ENCODE assay signal across 8 cellular contexts in the genomic region with DNA sequence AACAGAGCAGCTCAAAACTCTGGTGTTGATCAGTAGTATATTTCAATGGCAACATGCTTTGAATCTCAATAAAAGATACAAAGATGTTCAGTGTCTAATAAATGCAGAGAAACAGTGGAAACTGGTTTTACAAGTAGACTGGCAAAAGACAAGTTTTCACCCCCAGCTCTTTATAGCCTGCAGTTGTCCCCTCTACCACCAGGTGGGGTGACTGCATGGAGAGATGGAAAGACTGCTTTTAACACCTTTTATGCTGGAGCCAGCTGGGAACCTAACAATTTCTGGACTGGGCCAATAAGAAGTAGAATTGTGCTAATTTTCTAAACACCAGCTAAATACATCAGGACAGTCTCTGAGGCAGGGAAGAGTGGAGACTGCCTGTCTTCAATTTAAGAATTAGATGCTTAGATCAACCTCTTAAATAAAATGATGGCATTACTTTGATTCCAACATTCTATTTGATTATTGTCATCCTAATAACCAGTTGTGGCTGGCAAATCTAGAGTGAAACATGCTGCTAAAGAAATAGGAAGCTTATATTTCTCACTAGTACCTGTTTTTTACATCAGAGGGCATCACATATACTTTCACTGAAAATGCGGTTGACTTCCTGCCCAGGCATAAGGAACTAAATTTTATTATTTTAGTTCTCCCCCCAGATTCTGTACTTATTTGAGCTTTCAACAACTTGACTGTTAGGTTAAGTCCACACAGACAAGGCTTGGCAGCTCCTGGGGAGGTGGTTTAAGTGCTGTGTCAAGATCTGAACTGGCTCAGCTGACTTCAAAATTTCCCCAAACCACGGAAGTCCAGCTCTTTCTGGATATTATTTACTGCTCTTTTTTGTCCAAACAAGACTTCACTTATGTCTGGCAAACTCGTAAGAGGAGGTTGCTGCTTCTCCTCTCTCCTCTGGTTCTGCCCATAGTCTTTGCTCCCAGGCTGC.
DNase-seq lines count a peak whose midpoint lies in the region; ATAC-seq and TF ChIP-seq lines count a peak whose summit lies in the region.

No MANE protein-coding gene starts in this region.

- H3K36me3 Mint-ChIP-seq in CD14-positive monocyte, result no peaks in the 10 kb centered on the region

- TF ChIP-seq CTCF in CD14-positive monocyte (IDR thresholded peaks at IDR 0.05) (peak; percentile 76), OCI-LY7 (conservative IDR thresholded peaks at IDR 0.05; ENCODE audit: low read length) (peak; percentile 80)

- H3K4me1 ChIP-seq in OCI-LY7 (ENCODE audit: insufficient read depth, low read length, poor library complexity, severe bottlenecking), result no peaks in the 10 kb centered on the region

- no peak overlapping the region for H3K27ac Mint-ChIP-seq in CD14-positive monocyte

- no peak overlapping the region for H3K4me3 Mint-ChIP-seq in CD14-positive monocyte

- no peaks in the 10 kb centered on the region for H3K36me3 ChIP-seq in OCI-LY7 (ENCODE audit: insufficient read depth, low read length)

- H3K27me3 Mint-ChIP-seq in CD14-positive monocyte (ENCODE audit: low read depth in 3 of 3), result peaks cover 0 to 2% (median 1%) of the 10 kb centered on the region in 3 donors

- CTCF ChIA-PET in OCI-LY7 (lab: Charles Lee; ENCODE audit: unreplicated experiment), result interaction anchor here (0.6 to 1.6 kb wide), 4 partner anchors 39 to 69 kb away, joined by 3 to 8 read pairs (median 4); no protein-coding TSS in a partner anchor

- H4K20me1 ChIP-seq in OCI-LY7 (ENCODE audit: insufficient read depth, low read length), result no peaks in the 10 kb centered on the region

- ATAC-seq in GM18517 (IDR thresholded peaks at IDR 0.05; ENCODE audit: unreplicated experiment), result peak; percentile 67
- ATAC-seq in left ventricle myocardium superior, result peak; percentile 61
- peak; percentile 75 for ATAC-seq in sciatic nerve

- DNase-seq in CD14-positive monocyte (ENCODE audit: low spot score) (no peak), HS-27A (ENCODE audit: low read depth) (peak; percentile 26), OCI-LY7 (ENCODE audit: low spot score) (peak; percentile 43), amniotic stem cell (lab: John Stamatoyannopoulos, UW) (peak; percentile 37), left ventricle myocardium superior (peak; percentile 47), sciatic nerve (ENCODE audit: low spot score) (peak; percentile 80), T1000 (lab: John Stamatoyannopoulos, UW) (no peak)

- POLR2A ChIA-PET in OCI-LY7 (lab: Charles Lee), result interaction anchor here (0.6 to 1.5 kb wide), 6 partner anchors 9 to 130 kb away, joined by 3 to 5 read pairs (median 3); no protein-coding TSS in a partner anchor

- no peak overlapping the region for H3K27ac ChIP-seq in OCI-LY7 (ENCODE audit: low read depth, low read length, poor library complexity, severe bottlenecking)

- no peak overlapping the region for H2AFZ ChIP-seq in OCI-LY7 (ENCODE audit: low read length)

- no peaks in the 10 kb centered on the region for H3K9me2 ChIP-seq in OCI-LY7 (ENCODE audit: insufficient read depth, low read length)

- no peak overlapping the region for H3K4me2 ChIP-seq in OCI-LY7 (ENCODE audit: low read length)

- peaks cover 6 to 11% (median 8%) of the 10 kb centered on the region in 7 donors for H3K9me3 Mint-ChIP-seq in CD14-positive monocyte

- H3K4me3 ChIP-seq in OCI-LY7 (ENCODE audit: low read depth, low read length, poor library complexity, severe bottlenecking), result no peak overlapping the region

- BruUV-seq in OCI-LY7 (replicated peaks; lab: Mats Ljungman, UMichigan), result no TSS peak

- no peaks in the 10 kb centered on the region for H3K9me3 ChIP-seq in OCI-LY7 (ENCODE audit: low read length)

- intact Hi-C loops in CD14-positive monocyte (cut with micrococcal nuclease), result no loop called here
- intact Hi-C loops in OCI-LY7 (cut with micrococcal nuclease; ENCODE audit: unreplicated experiment), result loop anchor here (1.0 to 10.0 kb wide), 3 partner anchors 69 to 207 kb away; no protein-coding TSS in a partner anchor
- intact Hi-C loops in left ventricle myocardium superior (cut with micrococcal nuclease), result no loop called here
- intact Hi-C loops in sciatic nerve (cut with DNase I), result no loop called here

- no peaks in the 10 kb centered on the region for H3K4me1 Mint-ChIP-seq in CD14-positive monocyte

- H3K79me2 ChIP-seq in OCI-LY7 (ENCODE audit: insufficient read depth, low read depth, low read length), result no peaks in the 10 kb centered on the region

Comparison
In these comparisons a context has a peak if more than half of its experiments do, and no peak if none do; other contexts are left out.
1. DNase-seq: peak in HS-27A (single experiment), OCI-LY7 (single experiment), amniotic stem cell (single experiment), left ventricle myocardium superior (single experiment) and sciatic nerve (single experiment); none in CD14-positive monocyte (single experiment) and T1000 (single experiment).
2. Peak in every context shown above with its lines, with median percentiles within 50 percentile points of each other: ATAC-seq.